Comparison of ENCODE assay signal across 1 cellular context in the genomic region with DNA sequence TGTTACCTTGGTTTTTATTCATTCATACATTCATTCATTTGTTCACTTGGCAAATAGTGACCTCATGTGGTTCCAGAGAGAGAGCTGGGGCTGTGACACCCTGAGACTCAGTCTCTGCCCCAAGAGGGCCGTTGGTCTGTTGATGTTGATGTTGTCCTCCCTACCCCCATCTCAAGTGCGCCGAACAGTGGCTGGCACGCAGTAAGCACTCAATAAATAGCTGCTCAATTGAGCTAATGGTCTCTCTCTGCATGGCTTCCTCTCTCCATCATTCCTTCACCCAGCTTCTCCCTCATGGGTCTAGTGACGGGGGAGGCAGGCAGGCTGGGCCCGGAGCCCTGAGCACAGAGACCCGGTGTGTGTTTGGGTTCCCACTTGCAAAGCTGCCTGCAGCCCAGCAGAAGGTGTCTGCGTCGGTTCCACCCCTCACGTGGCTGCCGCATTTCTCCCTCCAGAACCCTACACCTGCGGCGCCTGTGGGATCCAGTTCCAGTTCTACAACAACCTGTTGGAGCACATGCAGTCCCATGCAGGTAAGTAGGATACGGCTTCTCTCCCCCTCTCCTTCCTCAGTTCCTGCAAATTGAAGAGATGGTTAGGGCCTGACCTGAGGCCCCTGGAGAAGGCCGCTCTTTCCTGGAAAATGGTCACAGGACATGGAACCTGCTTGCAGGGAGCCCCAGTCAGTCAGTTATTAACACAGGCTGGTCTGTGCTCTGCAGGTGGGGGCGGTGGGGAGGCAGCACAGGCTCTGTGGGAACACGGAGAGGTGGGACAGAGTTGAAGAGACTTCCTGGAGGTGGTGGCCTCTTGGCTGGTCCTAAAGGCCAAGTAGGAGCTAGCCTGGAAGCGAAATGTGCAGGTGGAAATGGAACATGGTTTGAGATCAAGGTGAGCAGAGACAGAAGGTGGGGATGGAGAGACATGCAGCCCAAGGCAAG.
TF ChIP-seq lines count a peak whose summit lies in the region.

No MANE protein-coding gene starts in this region.

TF ChIP-seq in K562, 482 proteins besides CTCF, POLR2A, EP300 and RAD21:
- TF ChIP-seq ZNF24 (IDR thresholded peaks at IDR 0.05) (0 out of 2 replicates have a peak, but pooled peaks have one; percentile 59), FOXJ2 (tag; IDR thresholded peaks at IDR 0.05) (no peak)
- TF ChIP-seq, protein P1, sequence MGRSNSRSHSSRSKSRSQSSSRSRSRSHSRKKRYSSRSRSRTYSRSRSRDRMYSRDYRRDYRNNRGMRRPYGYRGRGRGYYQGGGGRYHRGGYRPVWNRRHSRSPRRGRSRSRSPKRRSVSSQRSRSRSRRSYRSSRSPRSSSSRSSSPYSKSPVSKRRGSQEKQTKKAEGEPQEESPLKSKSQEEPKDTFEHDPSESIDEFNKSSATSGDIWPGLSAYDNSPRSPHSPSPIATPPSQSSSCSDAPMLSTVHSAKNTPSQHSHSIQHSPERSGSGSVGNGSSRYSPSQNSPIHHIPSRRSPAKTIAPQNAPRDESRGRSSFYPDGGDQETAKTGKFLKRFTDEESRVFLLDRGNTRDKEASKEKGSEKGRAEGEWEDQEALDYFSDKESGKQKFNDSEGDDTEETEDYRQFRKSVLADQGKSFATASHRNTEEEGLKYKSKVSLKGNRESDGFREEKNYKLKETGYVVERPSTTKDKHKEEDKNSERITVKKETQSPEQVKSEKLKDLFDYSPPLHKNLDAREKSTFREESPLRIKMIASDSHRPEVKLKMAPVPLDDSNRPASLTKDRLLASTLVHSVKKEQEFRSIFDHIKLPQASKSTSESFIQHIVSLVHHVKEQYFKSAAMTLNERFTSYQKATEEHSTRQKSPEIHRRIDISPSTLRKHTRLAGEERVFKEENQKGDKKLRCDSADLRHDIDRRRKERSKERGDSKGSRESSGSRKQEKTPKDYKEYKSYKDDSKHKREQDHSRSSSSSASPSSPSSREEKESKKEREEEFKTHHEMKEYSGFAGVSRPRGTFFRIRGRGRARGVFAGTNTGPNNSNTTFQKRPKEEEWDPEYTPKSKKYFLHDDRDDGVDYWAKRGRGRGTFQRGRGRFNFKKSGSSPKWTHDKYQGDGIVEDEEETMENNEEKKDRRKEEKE (IDR thresholded peaks at IDR 0.05; ENCODE audit: borderline replicate concordance in 1 of 2, control insufficient read depth in 1 of 2, low read depth in 2 of 2, low read length in 1 of 2): no peak
TF ChIP-seq in K562: peak in this region for 1.
